In the genomic region with DNA sequence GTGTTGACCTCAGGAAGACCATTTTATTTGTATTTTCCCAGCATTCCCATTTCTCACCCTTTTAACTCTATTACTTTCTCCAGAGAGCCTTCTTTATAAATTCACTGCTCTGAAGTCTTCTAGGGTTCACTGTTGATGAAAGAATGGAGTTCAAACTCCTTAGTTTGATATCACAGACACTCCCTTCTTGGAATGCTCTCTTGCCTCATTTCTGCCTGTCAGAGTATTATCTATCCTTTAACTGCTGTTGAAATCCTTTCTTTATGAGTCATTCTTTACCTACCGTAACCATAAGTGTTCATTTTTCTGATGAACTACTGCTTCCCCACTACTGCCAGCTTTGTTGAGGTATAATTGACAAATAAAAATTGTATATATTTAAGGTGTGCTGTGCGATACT, we compare ENCODE assay signal across 13 cellular contexts. TPM values are rescaled to one million over a fixed set of nuclear protein-coding genes. Genes with fewer than 3 reads are reported as not detected.
DNase-seq lines count a peak whose midpoint lies in the region; ATAC-seq and TF ChIP-seq lines count a peak whose summit lies in the region.
"Had no signal": no experiment of that assay in that cellular context is flagged by ENCODE, and none has a peak within 500 bp of the region (broad histone marks: within the 10 kb centered on the region; RNA-seq: fewer than 3 reads in every experiment).

No MANE protein-coding gene starts in this region.

- peak; percentile 23 for DNase-seq in GM23248
- no peak for DNase-seq in chondrocyte (ENCODE audit: low spot score)
- DNase-seq in psoas muscle = no peak
- DNase-seq in activated CD4-positive, alpha-beta memory T cell treated with anti-CD3 and anti-CD28 coated beads, Interleukin-2, amount 10 ng/mL, durations not matched to agents 7 days and 5 days = no peak
- DNase-seq in globus pallidus (ENCODE audit: low spot score) = no peak
- DNase-seq in nephron progenitor cell = no peak
- DNase-seq: activated naive CD8-positive, alpha-beta T cell treated with anti-CD3 and anti-CD28 coated beads for 36 hours; DMS79 treated with DMSO at 0.1 percent for 48 hours; effector memory CD8-positive, alpha-beta T cell; SHP77 treated with DMSO at 0.1 percent for 48 hours had no signal

- H3K4me1 Mint-ChIP-seq in chondrocyte (ENCODE audit: low read depth) (peaks cover 42% of the 10 kb centered on the region), nephron progenitor cell (peaks cover 19% of the 10 kb centered on the region)
- H3K4me1 Mint-ChIP-seq in activated CD4-positive, alpha-beta memory T cell treated with anti-CD3 and anti-CD28 coated beads, Interleukin-2, amount 10 ng/mL, durations not matched to agents 7 days and 5 days = peaks cover 47% of the 10 kb centered on the region

- H3K4me3 Mint-ChIP-seq in chondrocyte (ENCODE audit: unreplicated experiment) (no peak overlapping the region), nephron progenitor cell (no peak overlapping the region)
- H3K4me3 Mint-ChIP-seq in activated CD4-positive, alpha-beta memory T cell treated with anti-CD3 and anti-CD28 coated beads, Interleukin-2, amount 10 ng/mL, durations not matched to agents 7 days and 5 days = no peak overlapping the region
- H3K4me3 Mint-ChIP-seq: activated naive CD8-positive, alpha-beta T cell treated with anti-CD3 and anti-CD28 coated beads for 36 hours; effector memory CD8-positive, alpha-beta T cell had no signal

- no peaks in the 10 kb centered on the region for H3K9me2 ChIP-seq in GM23248 (ENCODE audit: insufficient read depth)
- no peaks in the 10 kb centered on the region for H3K9me2 ChIP-seq in OCI-LY1 (ENCODE audit: low read depth, low read length)

- H3K4me3 ChIP-seq in GM23248 = no peak overlapping the region
- H3K4me3 ChIP-seq in OCI-LY1 (ENCODE audit: low read depth, low read length, poor library complexity, severe bottlenecking) = no peak overlapping the region
- peak overlapping the region; percentile 16 for H3K4me3 ChIP-seq in psoas muscle

- H3K27me3 ChIP-seq in GM23248 (replicated peaks; ENCODE audit: insufficient read depth) = no peaks in the 10 kb centered on the region
- no peaks in the 10 kb centered on the region for H3K27me3 ChIP-seq in OCI-LY1 (ENCODE audit: insufficient read depth, low read length)
- H3K27me3 ChIP-seq in psoas muscle (ENCODE audit: insufficient read depth in 3 of 3, low read length in 2 of 3) = no peaks in the 10 kb centered on the region

- H3K4me2 ChIP-seq in GM23248 (ENCODE audit: unreplicated experiment) (no peak overlapping the region), OCI-LY1 (ENCODE audit: low read length) (peak overlapping the region; percentile 95)

- H2AFZ ChIP-seq in GM23248 (no peak overlapping the region), OCI-LY1 (ENCODE audit: low read length) (no peak overlapping the region)

- H3K27me3 Mint-ChIP-seq in chondrocyte (ENCODE audit: low read depth) (no peaks in the 10 kb centered on the region), nephron progenitor cell (ENCODE audit: low read depth, poor library complexity) (no peaks in the 10 kb centered on the region)
- no peaks in the 10 kb centered on the region for H3K27me3 Mint-ChIP-seq in activated CD4-positive, alpha-beta memory T cell treated with anti-CD3 and anti-CD28 coated beads, Interleukin-2, amount 10 ng/mL, durations not matched to agents 7 days and 5 days
- H3K27me3 Mint-ChIP-seq: activated naive CD8-positive, alpha-beta T cell treated with anti-CD3 and anti-CD28 coated beads for 36 hours; effector memory CD8-positive, alpha-beta T cell; IgD-negative memory B cell had no signal

- H4K20me1 ChIP-seq in GM23248 (ENCODE audit: insufficient read depth) (peaks cover 11% of the 10 kb centered on the region), OCI-LY1 (ENCODE audit: insufficient read depth, low read length) (no peaks in the 10 kb centered on the region; the same call in 1 of the 2 replicates)

- H3K27ac Mint-ChIP-seq in chondrocyte (ENCODE audit: unreplicated experiment) (peak overlapping the region; percentile 8), nephron progenitor cell (no peak overlapping the region)
- no peak overlapping the region for H3K27ac Mint-ChIP-seq in activated CD4-positive, alpha-beta memory T cell treated with anti-CD3 and anti-CD28 coated beads, Interleukin-2, amount 10 ng/mL, durations not matched to agents 7 days and 5 days
- H3K27ac Mint-ChIP-seq: activated naive CD8-positive, alpha-beta T cell treated with anti-CD3 and anti-CD28 coated beads for 36 hours; effector memory CD8-positive, alpha-beta T cell had no signal

- H3K79me2 ChIP-seq in GM23248 (ENCODE audit: insufficient read depth) = peaks cover 93% of the 10 kb centered on the region
- H3K79me2 ChIP-seq in OCI-LY1 (ENCODE audit: insufficient read depth, low read length) = peaks cover 91% of the 10 kb centered on the region

- peaks cover 29% of the 10 kb centered on the region for H3K4me1 ChIP-seq in GM23248 (ENCODE audit: insufficient read depth)
- peaks cover 26% of the 10 kb centered on the region for H3K4me1 ChIP-seq in OCI-LY1 (ENCODE audit: insufficient read depth, low read length, severe bottlenecking)
- H3K4me1 ChIP-seq in psoas muscle = peaks cover 36% of the 10 kb centered on the region

- intact Hi-C loops in psoas muscle (cut with DNase I) = loop anchor here in 1 of 2 donors (10.0 kb wide), 2 partner anchors 102 to 192 kb away; no protein-coding TSS in a partner anchor

- no peak overlapping the region for H3K27ac ChIP-seq in GM23248
- no peak overlapping the region for H3K27ac ChIP-seq in OCI-LY1 (ENCODE audit: low read depth, low read length, poor library complexity, severe bottlenecking)
- no peak overlapping the region for H3K27ac ChIP-seq in psoas muscle

- H3K36me3 ChIP-seq in GM23248 (ENCODE audit: low read depth) = no peaks in the 10 kb centered on the region
- peaks cover 46% of the 10 kb centered on the region for H3K36me3 ChIP-seq in OCI-LY1 (ENCODE audit: insufficient read depth, low read length)
- H3K36me3 ChIP-seq in psoas muscle (ENCODE audit: insufficient read depth in 1 of 2, low read depth in 1 of 2) = no peaks in the 10 kb centered on the region

- H3K9me3 ChIP-seq in GM23248 (ENCODE audit: low read depth) (no peaks in the 10 kb centered on the region), OCI-LY1 (ENCODE audit: low read length) (peaks cover 24% of the 10 kb centered on the region), psoas muscle (peaks cover 9% of the 10 kb centered on the region)

- CTCF ChIA-PET in activated CD4-positive, alpha-beta memory T cell treated with anti-CD3 and anti-CD28 coated beads, Interleukin-2, amount 10 ng/mL, durations not matched to agents 7 days and 5 days (lab: Charles Lee) = no interaction called here

- in situ Hi-C loops in GM23248 (cut with MboI) = no loop called here

- H3K36me3 Mint-ChIP-seq in chondrocyte (ENCODE audit: low read depth) = peaks cover 13% of the 10 kb centered on the region
- H3K36me3 Mint-ChIP-seq in activated CD4-positive, alpha-beta memory T cell treated with anti-CD3 and anti-CD28 coated beads, Interleukin-2, amount 10 ng/mL, durations not matched to agents 7 days and 5 days (ENCODE audit: low read depth) = peaks cover 31% of the 10 kb centered on the region
- peaks cover 61% of the 10 kb centered on the region for H3K36me3 Mint-ChIP-seq in nephron progenitor cell (ENCODE audit: low read depth)

- POLR2A ChIA-PET in activated CD4-positive, alpha-beta memory T cell treated with anti-CD3 and anti-CD28 coated beads, Interleukin-2, amount 10 ng/mL, durations not matched to agents 7 days and 5 days (lab: Charles Lee) = no interaction called here

- ATAC-seq in psoas muscle (no peak), HG03280 (IDR thresholded peaks at IDR 0.05; ENCODE audit: unreplicated experiment) (no peak)
- ATAC-seq: effector memory CD8-positive, alpha-beta T cell had no signal

- no peak overlapping the region for H3K9ac ChIP-seq in GM23248
- no peak overlapping the region for H3K9ac ChIP-seq in OCI-LY1 (ENCODE audit: low read length)

- H3K9me3 Mint-ChIP-seq in chondrocyte (ENCODE audit: low read depth) (peaks cover 16% of the 10 kb centered on the region), nephron progenitor cell (peaks cover 55% of the 10 kb centered on the region)
- H3K9me3 Mint-ChIP-seq in activated CD4-positive, alpha-beta memory T cell treated with anti-CD3 and anti-CD28 coated beads, Interleukin-2, amount 10 ng/mL, durations not matched to agents 7 days and 5 days = peaks cover 16% of the 10 kb centered on the region

- H3F3A ChIP-seq in GM23248 (ENCODE audit: insufficient read depth) = peaks cover 22% of the 10 kb centered on the region
- no peaks in the 10 kb centered on the region for H3F3A ChIP-seq in OCI-LY1 (ENCODE audit: insufficient read depth, low read length)

- WGBS in GM23248 (ENCODE audit: low coverage in 1 of 2, low lambda C conversion rate in 2 of 2, missing lambda C conversion rate in 2 of 2), 2 experiments = 51 to 53% methylated on average over 2 of the region's 2 CpGs
- 61 to 76% (median 72%) methylated on average over 2 of the region's 2 CpGs for WGBS in psoas muscle, 3 donors

- TF ChIP-seq CTCF in OCI-LY1 (IDR thresholded peaks at IDR 0.05; ENCODE audit: low read length) = no peak
- TF ChIP-seq CTCF in chondrocyte (IDR thresholded peaks at IDR 0.05) = no peak
- no peak for TF ChIP-seq CTCF in psoas muscle (IDR thresholded peaks at IDR 0.05)
- no peak for TF ChIP-seq CTCF in nephron progenitor cell (IDR thresholded peaks at IDR 0.05)

RNA-seq across cellular contexts. Expression of a gene that starts 4.3 kb away (rescaled TPM):
- 39.6 and 48.7 TPM in 2 replicates for total RNA-seq in GM23248 (2014; rRNA removed; shearing (Covaris generic))
- 13.0 and 13.7 TPM in 2 replicates for polyA plus RNA-seq in GM23248 (2016; fragmentation: Nextera tagmentation; extraction: Ambion mirVana)
- total RNA-seq in chondrocyte = 34.4 to 40.7 TPM (median 39.3 TPM) in 3 replicates
- 10 to 100 TPM; 10.9 to 28.6 (median 13.8) TPM for total RNA-seq in psoas muscle
- polyA plus RNA-seq in psoas muscle = 10 to 100 TPM in 1 of 3 donors, 1 to 10 TPM in 2; 6.8 to 18.7 (median 8.8) TPM
- 10 to 100 TPM; 20.7 to 21.5 TPM for total RNA-seq in activated CD4-positive, alpha-beta memory T cell treated with anti-CD3 and anti-CD28 coated beads, Interleukin-2, amount 10 ng/mL, durations not matched to agents 7 days and 5 days
